ENCODE assay signal across 18 cellular contexts in genomic region chrX:130716822-130717405, GRCh38.
DNase-seq lines count a peak whose midpoint lies in the region; ATAC-seq and TF ChIP-seq lines count a peak whose summit lies in the region.
"Had no signal": no experiment of that assay in that cellular context is flagged by ENCODE, and none has a peak within 500 bp of the region (broad histone marks: within the 10 kb centered on the region; RNA-seq: fewer than 3 reads in every experiment).

No MANE protein-coding gene starts in this region.

- no peak overlapping the region for H3K4me3 ChIP-seq in SK-N-SH (ENCODE audit: low read depth in 2 of 2, low read length in 1 of 2)
- H3K4me3 ChIP-seq: dorsolateral prefrontal cortex, esophagus squamous epithelium had no signal

- CTCF ChIA-PET in SK-N-SH (lab: Yijun Ruan, JAX), result interaction anchor here (1.0 to 1.2 kb wide), 2 partner anchors 8 to 18 kb away, joined by 3 to 4 read pairs; no protein-coding TSS in a partner anchor

- H3K27me3 ChIP-seq in SK-N-SH (ENCODE audit: insufficient read depth), result no peaks in the 10 kb centered on the region; the same call in 1 of the 2 replicates
- H3K27me3 ChIP-seq: esophagus squamous epithelium had no signal

- H2AFZ ChIP-seq in SK-N-SH (ENCODE audit: low read depth), result no peak overlapping the region

- H3K4me2 ChIP-seq in SK-N-SH, result no peak overlapping the region

- no peaks in the 10 kb centered on the region for H4K20me1 ChIP-seq in SK-N-SH (ENCODE audit: insufficient read depth)

- no peaks in the 10 kb centered on the region for H3K79me2 ChIP-seq in SK-N-SH (ENCODE audit: insufficient read depth)

- H3K9ac ChIP-seq in SK-N-SH, result no peak overlapping the region

- no peak for TF ChIP-seq RAD21 in SK-N-SH (IDR thresholded peaks at IDR 0.05; ENCODE audit: low read length)

- DNase-seq in SK-N-SH (no peak), NCI-H748 (lab: John Stamatoyannopoulos, UW; ENCODE audit: unreplicated experiment) (peak; percentile 40), glomerular visceral epithelial cell (ENCODE audit: extremely low spot score) (peak; percentile 31), GM19238 (ENCODE audit: insufficient read length, low spot score) (no peak)
- no peak for DNase-seq in activated naive CD4-positive, alpha-beta T cell treated with anti-CD3 and anti-CD28 coated beads, Interleukin-2, amount 50 U/mL, for 16 hours
- DNase-seq: activated CD4-positive, alpha-beta T cell treated with anti-CD3 and anti-CD28 coated beads, Interleukin-2, amount 50 U/mL, for 48 hours; activated T-cell treated with anti-CD3 and anti-CD28 coated beads, Interleukin-2, amount 50 U/mL, for 1 hour; dorsolateral prefrontal cortex; esophagus squamous epithelium; H7; kidney glomerular epithelial cell; NCI-H226; stimulated activated CD4-positive, alpha-beta T cell treated with anti-CD3 and anti-CD28 coated beads, Interleukin-2, amount 100 ng/mL, for 48 hours had no signal

- TF ChIP-seq EP300 in SK-N-SH (IDR thresholded peaks at IDR 0.05; ENCODE audit: borderline replicate concordance in 1 of 2, low read depth in 1 of 2, low read length in 1 of 2), result no peak

- TF ChIP-seq CTCF in SK-N-SH (IDR thresholded peaks at IDR 0.05), result no peak

- H3F3A ChIP-seq in SK-N-SH (replicated peaks; ENCODE audit: insufficient read depth), result no peaks in the 10 kb centered on the region

- 35% methylated on average over 2 of the region's 2 CpGs for WGBS in SK-N-SH (ENCODE audit: low lambda C conversion rate)

- ATAC-seq in SK-N-SH treated with all-trans-retinoic acid at 6 μM for 48 hours (peak; percentile 32), GM21619 (IDR thresholded peaks at IDR 0.05; ENCODE audit: unreplicated experiment) (no peak), GM19324 (IDR thresholded peaks at IDR 0.05; ENCODE audit: low FRiP score, unreplicated experiment) (no peak)
- ATAC-seq: activated naive CD4-positive, alpha-beta T cell treated with anti-CD3 and anti-CD28 coated beads, Interleukin-2, amount 50 U/mL, for 72 hours; sciatic nerve had no signal

- no peaks in the 10 kb centered on the region for H3K36me3 ChIP-seq in SK-N-SH (replicated peaks in 1 of 2; ENCODE audit: control insufficient read depth in 1 of 2, insufficient read depth in 2 of 2, low read length in 1 of 2)
- H3K36me3 ChIP-seq: esophagus squamous epithelium had no signal

- no peaks in the 10 kb centered on the region for H3K9me3 ChIP-seq in SK-N-SH
- H3K9me3 ChIP-seq: esophagus squamous epithelium had no signal

- H3K9me2 ChIP-seq in SK-N-SH, result no peaks in the 10 kb centered on the region

- peaks cover 0 to 20% of the 10 kb centered on the region in 2 experiments; a peak in 2 of 4 replicates for H3K4me1 ChIP-seq in SK-N-SH (ENCODE audit: control insufficient read depth in 1 of 2, insufficient read depth in 2 of 2, low read depth in 1 of 2, low read length in 1 of 2)
- H3K4me1 ChIP-seq: esophagus squamous epithelium had no signal

- H3K27ac ChIP-seq in SK-N-SH (ENCODE audit: low read depth in 2 of 2, low read length in 1 of 2), result no peak overlapping the region
- H3K27ac ChIP-seq: dorsolateral prefrontal cortex, esophagus squamous epithelium had no signal

- POLR2A ChIA-PET in SK-N-SH (lab: Yijun Ruan, JAX), result no interaction called here

TF ChIP-seq in SK-N-SH treated with all-trans-retinoic acid at 6 μM for 48 hours, 23 proteins besides CTCF, POLR2A, EP300 and RAD21:
- no peak for TF ChIP-seq TCF4 (CRISPR knock-in tag; IDR thresholded peaks at IDR 0.05; ENCODE audit: borderline replicate concordance)
- TF ChIP-seq ZNF565 (CRISPR knock-in tag; conservative IDR thresholded peaks at IDR 0.05; ENCODE audit: low read depth), result no peak
- TF ChIP-seq, protein P1, sequence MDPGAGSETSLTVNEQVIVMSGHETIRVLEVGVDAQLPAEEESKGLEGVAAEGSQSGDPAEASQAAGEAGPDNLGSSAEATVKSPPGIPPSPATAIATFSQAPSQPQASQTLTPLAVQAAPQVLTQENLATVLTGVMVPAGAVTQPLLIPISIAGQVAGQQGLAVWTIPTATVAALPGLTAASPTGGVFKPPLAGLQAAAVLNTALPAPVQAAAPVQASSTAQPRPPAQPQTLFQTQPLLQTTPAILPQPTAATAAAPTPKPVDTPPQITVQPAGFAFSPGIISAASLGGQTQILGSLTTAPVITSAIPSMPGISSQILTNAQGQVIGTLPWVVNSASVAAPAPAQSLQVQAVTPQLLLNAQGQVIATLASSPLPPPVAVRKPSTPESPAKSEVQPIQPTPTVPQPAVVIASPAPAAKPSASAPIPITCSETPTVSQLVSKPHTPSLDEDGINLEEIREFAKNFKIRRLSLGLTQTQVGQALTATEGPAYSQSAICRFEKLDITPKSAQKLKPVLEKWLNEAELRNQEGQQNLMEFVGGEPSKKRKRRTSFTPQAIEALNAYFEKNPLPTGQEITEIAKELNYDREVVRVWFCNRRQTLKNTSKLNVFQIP (CRISPR knock-in tag; IDR thresholded peaks at IDR 0.05; ENCODE audit: borderline replicate concordance, low read depth), result no peak
- TF ChIP-seq TOX (CRISPR knock-in tag; IDR thresholded peaks at IDR 0.05; ENCODE audit: borderline replicate concordance), result no peak
- no peak for TF ChIP-seq ZNF70 (CRISPR knock-in tag; IDR thresholded peaks at IDR 0.05)
- no peak for TF ChIP-seq ZFP3 (CRISPR knock-in tag; IDR thresholded peaks at IDR 0.05)
- TF ChIP-seq, protein P2, sequence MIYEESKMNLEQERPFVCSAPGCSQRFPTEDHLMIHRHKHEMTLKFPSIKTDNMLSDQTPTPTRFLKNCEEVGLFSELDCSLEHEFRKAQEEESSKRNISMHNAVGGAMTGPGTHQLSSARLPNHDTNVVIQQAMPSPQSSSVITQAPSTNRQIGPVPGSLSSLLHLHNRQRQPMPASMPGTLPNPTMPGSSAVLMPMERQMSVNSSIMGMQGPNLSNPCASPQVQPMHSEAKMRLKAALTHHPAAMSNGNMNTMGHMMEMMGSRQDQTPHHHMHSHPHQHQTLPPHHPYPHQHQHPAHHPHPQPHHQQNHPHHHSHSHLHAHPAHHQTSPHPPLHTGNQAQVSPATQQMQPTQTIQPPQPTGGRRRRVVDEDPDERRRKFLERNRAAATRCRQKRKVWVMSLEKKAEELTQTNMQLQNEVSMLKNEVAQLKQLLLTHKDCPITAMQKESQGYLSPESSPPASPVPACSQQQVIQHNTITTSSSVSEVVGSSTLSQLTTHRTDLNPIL (CRISPR knock-in tag; IDR thresholded peaks at IDR 0.05; ENCODE audit: low read depth), result no peak
- no peak for TF ChIP-seq CSDC2 (CRISPR knock-in tag; IDR thresholded peaks at IDR 0.05)
- no peak for TF ChIP-seq ZC3H10 (CRISPR knock-in tag; IDR thresholded peaks at IDR 0.05)
- no peak for TF ChIP-seq PPARA (CRISPR knock-in tag; IDR thresholded peaks at IDR 0.05; ENCODE audit: borderline replicate concordance)
- TF ChIP-seq GLIS3 (CRISPR knock-in tag; IDR thresholded peaks at IDR 0.05), result no peak
- TF ChIP-seq SNAI2 (CRISPR knock-in tag; IDR thresholded peaks at IDR 0.05), result no peak
- TF ChIP-seq ZFP30 (CRISPR knock-in tag; IDR thresholded peaks at IDR 0.05), result no peak
- no peak for TF ChIP-seq RARB (CRISPR knock-in tag; IDR thresholded peaks at IDR 0.05)
TF ChIP-seq in SK-N-SH treated with all-trans-retinoic acid at 6 μM for 48 hours: peak in this region for 0.

TF ChIP-seq in SK-N-SH, 30 proteins besides CTCF, POLR2A, EP300 and RAD21:
- TF ChIP-seq, protein P3, sequence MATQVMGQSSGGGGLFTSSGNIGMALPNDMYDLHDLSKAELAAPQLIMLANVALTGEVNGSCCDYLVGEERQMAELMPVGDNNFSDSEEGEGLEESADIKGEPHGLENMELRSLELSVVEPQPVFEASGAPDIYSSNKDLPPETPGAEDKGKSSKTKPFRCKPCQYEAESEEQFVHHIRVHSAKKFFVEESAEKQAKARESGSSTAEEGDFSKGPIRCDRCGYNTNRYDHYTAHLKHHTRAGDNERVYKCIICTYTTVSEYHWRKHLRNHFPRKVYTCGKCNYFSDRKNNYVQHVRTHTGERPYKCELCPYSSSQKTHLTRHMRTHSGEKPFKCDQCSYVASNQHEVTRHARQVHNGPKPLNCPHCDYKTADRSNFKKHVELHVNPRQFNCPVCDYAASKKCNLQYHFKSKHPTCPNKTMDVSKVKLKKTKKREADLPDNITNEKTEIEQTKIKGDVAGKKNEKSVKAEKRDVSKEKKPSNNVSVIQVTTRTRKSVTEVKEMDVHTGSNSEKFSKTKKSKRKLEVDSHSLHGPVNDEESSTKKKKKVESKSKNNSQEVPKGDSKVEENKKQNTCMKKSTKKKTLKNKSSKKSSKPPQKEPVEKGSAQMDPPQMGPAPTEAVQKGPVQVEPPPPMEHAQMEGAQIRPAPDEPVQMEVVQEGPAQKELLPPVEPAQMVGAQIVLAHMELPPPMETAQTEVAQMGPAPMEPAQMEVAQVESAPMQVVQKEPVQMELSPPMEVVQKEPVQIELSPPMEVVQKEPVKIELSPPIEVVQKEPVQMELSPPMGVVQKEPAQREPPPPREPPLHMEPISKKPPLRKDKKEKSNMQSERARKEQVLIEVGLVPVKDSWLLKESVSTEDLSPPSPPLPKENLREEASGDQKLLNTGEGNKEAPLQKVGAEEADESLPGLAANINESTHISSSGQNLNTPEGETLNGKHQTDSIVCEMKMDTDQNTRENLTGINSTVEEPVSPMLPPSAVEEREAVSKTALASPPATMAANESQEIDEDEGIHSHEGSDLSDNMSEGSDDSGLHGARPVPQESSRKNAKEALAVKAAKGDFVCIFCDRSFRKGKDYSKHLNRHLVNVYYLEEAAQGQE (IDR thresholded peaks at IDR 0.05; ENCODE audit: low read depth, low read length), result no peak
- TF ChIP-seq EZH2phosphoT487 (IDR thresholded peaks at IDR 0.05; ENCODE audit: borderline replicate concordance, low read depth) (no peak), POLR2AphosphoS5 (IDR thresholded peaks at IDR 0.05; ENCODE audit: low read depth, low read length) (no peak), USF2 (IDR thresholded peaks at IDR 0.05; ENCODE audit: borderline replicate concordance, low read depth, low read length) (no peak), TAF1 (IDR thresholded peaks at IDR 0.05; ENCODE audit: borderline replicate concordance, low read depth, low read length) (no peak)
- TF ChIP-seq, protein P4, sequence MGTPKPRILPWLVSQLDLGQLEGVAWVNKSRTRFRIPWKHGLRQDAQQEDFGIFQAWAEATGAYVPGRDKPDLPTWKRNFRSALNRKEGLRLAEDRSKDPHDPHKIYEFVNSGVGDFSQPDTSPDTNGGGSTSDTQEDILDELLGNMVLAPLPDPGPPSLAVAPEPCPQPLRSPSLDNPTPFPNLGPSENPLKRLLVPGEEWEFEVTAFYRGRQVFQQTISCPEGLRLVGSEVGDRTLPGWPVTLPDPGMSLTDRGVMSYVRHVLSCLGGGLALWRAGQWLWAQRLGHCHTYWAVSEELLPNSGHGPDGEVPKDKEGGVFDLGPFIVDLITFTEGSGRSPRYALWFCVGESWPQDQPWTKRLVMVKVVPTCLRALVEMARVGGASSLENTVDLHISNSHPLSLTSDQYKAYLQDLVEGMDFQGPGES (IDR thresholded peaks at IDR 0.05; ENCODE audit: low read depth, low read length), result no peak

Comparison
In these comparisons a context has a peak if more than half of its experiments do, and no peak if none do; other contexts are left out.
1. DNase-seq: peak in NCI-H748 (single experiment) and glomerular visceral epithelial cell (single experiment); none in SK-N-SH (single experiment), GM19238 (single experiment) and activated naive CD4-positive, alpha-beta T cell treated with anti-CD3 and anti-CD28 coated beads, Interleukin-2, amount 50 U/mL, for 16 hours (single experiment).